Comparison of ENCODE assay signal across 2 cellular contexts in the genomic region with DNA sequence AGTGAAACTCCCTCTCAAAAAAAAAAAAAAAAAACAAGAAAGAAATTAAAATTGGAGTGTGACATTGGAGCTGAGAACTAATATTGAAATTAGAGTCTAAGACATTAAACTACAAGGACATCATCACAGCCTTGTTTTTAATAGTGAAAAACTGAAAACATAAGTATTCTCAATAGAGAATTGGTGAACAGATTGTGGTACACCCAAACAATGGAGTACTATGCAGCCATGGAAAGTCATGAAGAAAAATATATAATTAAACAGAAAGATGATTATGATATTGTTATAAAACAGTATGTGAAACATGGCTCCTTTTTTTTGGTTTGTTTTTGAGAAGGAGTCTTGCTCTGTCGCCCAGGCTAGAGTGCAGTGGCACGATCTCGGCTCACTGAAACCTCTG.
TF ChIP-seq lines count a peak whose summit lies in the region.

No MANE protein-coding gene starts in this region.

TF ChIP-seq in SK-N-SH treated with all-trans-retinoic acid at 6 μM for 48 hours, 23 proteins besides CTCF, POLR2A, EP300 and RAD21:
- TF ChIP-seq, protein P1, sequence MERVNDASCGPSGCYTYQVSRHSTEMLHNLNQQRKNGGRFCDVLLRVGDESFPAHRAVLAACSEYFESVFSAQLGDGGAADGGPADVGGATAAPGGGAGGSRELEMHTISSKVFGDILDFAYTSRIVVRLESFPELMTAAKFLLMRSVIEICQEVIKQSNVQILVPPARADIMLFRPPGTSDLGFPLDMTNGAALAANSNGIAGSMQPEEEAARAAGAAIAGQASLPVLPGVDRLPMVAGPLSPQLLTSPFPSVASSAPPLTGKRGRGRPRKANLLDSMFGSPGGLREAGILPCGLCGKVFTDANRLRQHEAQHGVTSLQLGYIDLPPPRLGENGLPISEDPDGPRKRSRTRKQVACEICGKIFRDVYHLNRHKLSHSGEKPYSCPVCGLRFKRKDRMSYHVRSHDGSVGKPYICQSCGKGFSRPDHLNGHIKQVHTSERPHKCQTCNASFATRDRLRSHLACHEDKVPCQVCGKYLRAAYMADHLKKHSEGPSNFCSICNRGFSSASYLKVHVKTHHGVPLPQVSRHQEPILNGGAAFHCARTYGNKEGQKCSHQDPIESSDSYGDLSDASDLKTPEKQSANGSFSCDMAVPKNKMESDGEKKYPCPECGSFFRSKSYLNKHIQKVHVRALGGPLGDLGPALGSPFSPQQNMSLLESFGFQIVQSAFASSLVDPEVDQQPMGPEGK (CRISPR knock-in tag; IDR thresholded peaks at IDR 0.05; ENCODE audit: borderline replicate concordance): no peak
- TF ChIP-seq, protein P2, sequence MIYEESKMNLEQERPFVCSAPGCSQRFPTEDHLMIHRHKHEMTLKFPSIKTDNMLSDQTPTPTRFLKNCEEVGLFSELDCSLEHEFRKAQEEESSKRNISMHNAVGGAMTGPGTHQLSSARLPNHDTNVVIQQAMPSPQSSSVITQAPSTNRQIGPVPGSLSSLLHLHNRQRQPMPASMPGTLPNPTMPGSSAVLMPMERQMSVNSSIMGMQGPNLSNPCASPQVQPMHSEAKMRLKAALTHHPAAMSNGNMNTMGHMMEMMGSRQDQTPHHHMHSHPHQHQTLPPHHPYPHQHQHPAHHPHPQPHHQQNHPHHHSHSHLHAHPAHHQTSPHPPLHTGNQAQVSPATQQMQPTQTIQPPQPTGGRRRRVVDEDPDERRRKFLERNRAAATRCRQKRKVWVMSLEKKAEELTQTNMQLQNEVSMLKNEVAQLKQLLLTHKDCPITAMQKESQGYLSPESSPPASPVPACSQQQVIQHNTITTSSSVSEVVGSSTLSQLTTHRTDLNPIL (CRISPR knock-in tag; IDR thresholded peaks at IDR 0.05; ENCODE audit: low read depth): no peak
- TF ChIP-seq, protein P3, sequence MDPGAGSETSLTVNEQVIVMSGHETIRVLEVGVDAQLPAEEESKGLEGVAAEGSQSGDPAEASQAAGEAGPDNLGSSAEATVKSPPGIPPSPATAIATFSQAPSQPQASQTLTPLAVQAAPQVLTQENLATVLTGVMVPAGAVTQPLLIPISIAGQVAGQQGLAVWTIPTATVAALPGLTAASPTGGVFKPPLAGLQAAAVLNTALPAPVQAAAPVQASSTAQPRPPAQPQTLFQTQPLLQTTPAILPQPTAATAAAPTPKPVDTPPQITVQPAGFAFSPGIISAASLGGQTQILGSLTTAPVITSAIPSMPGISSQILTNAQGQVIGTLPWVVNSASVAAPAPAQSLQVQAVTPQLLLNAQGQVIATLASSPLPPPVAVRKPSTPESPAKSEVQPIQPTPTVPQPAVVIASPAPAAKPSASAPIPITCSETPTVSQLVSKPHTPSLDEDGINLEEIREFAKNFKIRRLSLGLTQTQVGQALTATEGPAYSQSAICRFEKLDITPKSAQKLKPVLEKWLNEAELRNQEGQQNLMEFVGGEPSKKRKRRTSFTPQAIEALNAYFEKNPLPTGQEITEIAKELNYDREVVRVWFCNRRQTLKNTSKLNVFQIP (CRISPR knock-in tag; IDR thresholded peaks at IDR 0.05; ENCODE audit: borderline replicate concordance, low read depth): no peak
- peak; percentile 94 for TF ChIP-seq ZNF8 (CRISPR knock-in tag; IDR thresholded peaks at IDR 0.05)

TF ChIP-seq in SK-N-SH, 30 proteins besides CTCF, POLR2A, EP300 and RAD21:
- TF ChIP-seq, protein P4, sequence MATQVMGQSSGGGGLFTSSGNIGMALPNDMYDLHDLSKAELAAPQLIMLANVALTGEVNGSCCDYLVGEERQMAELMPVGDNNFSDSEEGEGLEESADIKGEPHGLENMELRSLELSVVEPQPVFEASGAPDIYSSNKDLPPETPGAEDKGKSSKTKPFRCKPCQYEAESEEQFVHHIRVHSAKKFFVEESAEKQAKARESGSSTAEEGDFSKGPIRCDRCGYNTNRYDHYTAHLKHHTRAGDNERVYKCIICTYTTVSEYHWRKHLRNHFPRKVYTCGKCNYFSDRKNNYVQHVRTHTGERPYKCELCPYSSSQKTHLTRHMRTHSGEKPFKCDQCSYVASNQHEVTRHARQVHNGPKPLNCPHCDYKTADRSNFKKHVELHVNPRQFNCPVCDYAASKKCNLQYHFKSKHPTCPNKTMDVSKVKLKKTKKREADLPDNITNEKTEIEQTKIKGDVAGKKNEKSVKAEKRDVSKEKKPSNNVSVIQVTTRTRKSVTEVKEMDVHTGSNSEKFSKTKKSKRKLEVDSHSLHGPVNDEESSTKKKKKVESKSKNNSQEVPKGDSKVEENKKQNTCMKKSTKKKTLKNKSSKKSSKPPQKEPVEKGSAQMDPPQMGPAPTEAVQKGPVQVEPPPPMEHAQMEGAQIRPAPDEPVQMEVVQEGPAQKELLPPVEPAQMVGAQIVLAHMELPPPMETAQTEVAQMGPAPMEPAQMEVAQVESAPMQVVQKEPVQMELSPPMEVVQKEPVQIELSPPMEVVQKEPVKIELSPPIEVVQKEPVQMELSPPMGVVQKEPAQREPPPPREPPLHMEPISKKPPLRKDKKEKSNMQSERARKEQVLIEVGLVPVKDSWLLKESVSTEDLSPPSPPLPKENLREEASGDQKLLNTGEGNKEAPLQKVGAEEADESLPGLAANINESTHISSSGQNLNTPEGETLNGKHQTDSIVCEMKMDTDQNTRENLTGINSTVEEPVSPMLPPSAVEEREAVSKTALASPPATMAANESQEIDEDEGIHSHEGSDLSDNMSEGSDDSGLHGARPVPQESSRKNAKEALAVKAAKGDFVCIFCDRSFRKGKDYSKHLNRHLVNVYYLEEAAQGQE (IDR thresholded peaks at IDR 0.05; ENCODE audit: low read depth, low read length): no peak
- TF ChIP-seq GABPA (IDR thresholded peaks at IDR 0.05; ENCODE audit: low read depth) (no peak), FOXJ3 (CRISPR knock-in tag; IDR thresholded peaks at IDR 0.05) (no peak), TEAD4 (IDR thresholded peaks at IDR 0.05; ENCODE audit: borderline replicate concordance, insufficient read depth) (no peak), SMC3 (IDR thresholded peaks at IDR 0.05; ENCODE audit: low read depth, low read length) (no peak), TCF12 (IDR thresholded peaks at IDR 0.05) (no peak), CHD2 (IDR thresholded peaks at IDR 0.05; ENCODE audit: low read length, partially characterized antibody) (no peak)
- TF ChIP-seq, protein P5, sequence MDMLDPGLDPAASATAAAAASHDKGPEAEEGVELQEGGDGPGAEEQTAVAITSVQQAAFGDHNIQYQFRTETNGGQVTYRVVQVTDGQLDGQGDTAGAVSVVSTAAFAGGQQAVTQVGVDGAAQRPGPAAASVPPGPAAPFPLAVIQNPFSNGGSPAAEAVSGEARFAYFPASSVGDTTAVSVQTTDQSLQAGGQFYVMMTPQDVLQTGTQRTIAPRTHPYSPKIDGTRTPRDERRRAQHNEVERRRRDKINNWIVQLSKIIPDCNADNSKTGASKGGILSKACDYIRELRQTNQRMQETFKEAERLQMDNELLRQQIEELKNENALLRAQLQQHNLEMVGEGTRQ (IDR thresholded peaks at IDR 0.05; ENCODE audit: borderline replicate concordance, low read depth, low read length): no peak
- TF ChIP-seq, protein P6, sequence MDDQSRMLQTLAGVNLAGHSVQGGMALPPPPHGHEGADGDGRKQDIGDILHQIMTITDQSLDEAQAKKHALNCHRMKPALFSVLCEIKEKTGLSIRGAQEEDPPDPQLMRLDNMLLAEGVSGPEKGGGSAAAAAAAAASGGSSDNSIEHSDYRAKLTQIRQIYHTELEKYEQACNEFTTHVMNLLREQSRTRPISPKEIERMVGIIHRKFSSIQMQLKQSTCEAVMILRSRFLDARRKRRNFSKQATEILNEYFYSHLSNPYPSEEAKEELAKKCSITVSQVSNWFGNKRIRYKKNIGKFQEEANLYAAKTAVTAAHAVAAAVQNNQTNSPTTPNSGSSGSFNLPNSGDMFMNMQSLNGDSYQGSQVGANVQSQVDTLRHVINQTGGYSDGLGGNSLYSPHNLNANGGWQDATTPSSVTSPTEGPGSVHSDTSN (IDR thresholded peaks at IDR 0.05): no peak
